ENCODE assay signal across 14 cellular contexts in genomic region chr6:44035621-44036020, GRCh38.
DNase-seq lines count a peak whose midpoint lies in the region; ATAC-seq and TF ChIP-seq lines count a peak whose summit lies in the region.
"Had no signal": no experiment of that assay in that cellular context is flagged by ENCODE, and none has a peak within 500 bp of the region (broad histone marks: within the 10 kb centered on the region; RNA-seq: fewer than 3 reads in every experiment).

No MANE protein-coding gene starts in this region.

- no peak overlapping the region for H3K4me3 ChIP-seq in transverse colon
- H3K4me3 ChIP-seq: left ventricle myocardium inferior had no signal

- WGBS in transverse colon (ENCODE audit: low coverage in 1 of 2), 2 donors, result 69 to 71% methylated on average over 1 to 3 of the region's 3 CpGs

- in situ Hi-C loops in transverse colon (cut with MboI; ENCODE audit: low pct_ligation_motif_present in 1 of 4, low pct_unique_long_range_greater_than_20kb in 1 of 4, low sequenced_read_pairs in 3 of 4), result no loop called here

- TF ChIP-seq POLR2A in transverse colon (IDR thresholded peaks at IDR 0.05), result no peak

- H3K27ac ChIP-seq in epithelial cell of prostate, result peak overlapping the region; percentile 99
- H3K27ac ChIP-seq in transverse colon, result no peak overlapping the region
- H3K27ac ChIP-seq: left ventricle myocardium inferior had no signal

- no peaks in the 10 kb centered on the region for H3K4me1 ChIP-seq in transverse colon
- H3K4me1 ChIP-seq: left ventricle myocardium inferior had no signal

- ATAC-seq in GM21737 (IDR thresholded peaks at IDR 0.05; ENCODE audit: unreplicated experiment), result no peak
- ATAC-seq in GM19035 (IDR thresholded peaks at IDR 0.05; ENCODE audit: unreplicated experiment), result no peak
- ATAC-seq: activated naive CD4-positive, alpha-beta T cell treated with anti-CD3 and anti-CD28 coated beads, Interleukin-2, amount 50 U/mL, for 72 hours had no signal

- no peaks in the 10 kb centered on the region for H3K27me3 ChIP-seq in transverse colon

- TF ChIP-seq EP300 in transverse colon (IDR thresholded peaks at IDR 0.05; ENCODE audit: low read depth), result no peak

- no peak for TF ChIP-seq CTCF in transverse colon (IDR thresholded peaks at IDR 0.05)

- H3K9me3 ChIP-seq in transverse colon, result no peaks in the 10 kb centered on the region
- H3K9me3 ChIP-seq: left ventricle myocardium inferior had no signal

- DNase-seq in ELR (ENCODE audit: low read depth), result peak; percentile 40
- no peak for DNase-seq in epithelial cell of prostate (ENCODE audit: low read depth, low spot score)
- peak; percentile 69 for DNase-seq in stromal cell of bone marrow (ENCODE audit: low read depth)
- no peak for DNase-seq in transverse colon
- DNase-seq: activated CD4-positive, CD25-positive, alpha-beta regulatory T cell; COR-L47; Karpas-422; left ventricle myocardium inferior; naive B cell; stimulated activated CD4-positive, alpha-beta T cell treated with anti-CD3 and anti-CD28 coated beads, Interleukin-4, amount 100 ng/mL, for 24 hours had no signal

- no peaks in the 10 kb centered on the region for H3K36me3 ChIP-seq in transverse colon
- H3K36me3 ChIP-seq: left ventricle myocardium inferior had no signal

- intact Hi-C loops in transverse colon (cut with DNase I; ENCODE audit: low total_unique reads), result no loop called here

TF ChIP-seq in PFSK-1, 5 proteins besides CTCF, POLR2A, EP300 and RAD21:
- peak; percentile 41; the same call in 1 of the 2 replicates for TF ChIP-seq TAF1 (IDR thresholded peaks at IDR 0.05; ENCODE audit: borderline replicate concordance, insufficient read depth, low read length)
- TF ChIP-seq SIN3A (IDR thresholded peaks at IDR 0.05; ENCODE audit: borderline replicate concordance, insufficient read depth, low read length), result no peak
TF ChIP-seq in PFSK-1: peak in this region for 1.

Comparison
In these comparisons a context has a peak if more than half of its experiments do, and no peak if none do; other contexts are left out.
1. DNase-seq: peak in ELR (single experiment) and stromal cell of bone marrow (single experiment); none in epithelial cell of prostate (single experiment) and transverse colon (single experiment).